8 cellular contexts compared by ENCODE assay signal in the genomic region with DNA sequence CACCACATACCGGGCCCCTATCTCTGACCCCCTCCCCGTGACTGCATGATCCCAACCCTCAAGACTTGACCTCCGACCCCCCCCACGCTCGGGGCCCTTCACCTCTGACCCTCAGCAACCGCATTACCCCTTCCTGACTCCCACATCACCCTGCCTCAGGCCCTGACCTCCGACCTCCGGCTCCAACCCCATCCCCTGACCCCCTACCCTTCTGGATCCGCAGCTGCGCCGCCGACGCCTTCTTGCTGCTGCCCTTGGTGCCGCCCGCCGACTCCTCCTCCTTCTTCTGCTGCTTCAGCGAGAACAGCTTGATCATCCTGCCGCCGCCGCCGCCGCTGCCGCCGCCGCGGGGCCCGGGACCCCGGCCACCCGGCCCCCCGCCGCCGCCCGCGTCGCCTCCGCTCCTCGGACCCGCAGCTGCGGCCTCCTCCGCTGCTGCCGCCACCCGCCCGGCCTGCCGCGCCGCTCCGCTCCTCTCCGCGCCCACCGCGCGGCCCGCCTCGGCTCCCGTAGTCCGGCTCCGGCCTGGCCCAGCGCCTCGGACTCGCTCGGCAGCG. TPM values are rescaled to one million over a fixed set of nuclear protein-coding genes. Genes with fewer than 3 reads are reported as not detected.
DNase-seq lines count a peak whose midpoint lies in the region; ATAC-seq and TF ChIP-seq lines count a peak whose summit lies in the region.

Gene UBE2M (minus strand): TSS at position 546 of the 557 bp plus-strand sequence. CDS start 230 bp downstream, at position 316.

- H3K4me3 ChIP-seq in BE2C (ENCODE audit: low read depth, low read length) (peak within 1 kb of the TSS; percentile 99), endodermal cell (ENCODE audit: low read length) (peak within 1 kb of the TSS; percentile 99), muscle layer of duodenum (ENCODE audit: low read depth in 1 of 2, low read length in 2 of 2) (peak within 1 kb of the TSS; percentile 81 to 92), vagina (peak within 1 kb of the TSS; percentile 81 to 89)

- peak; percentile 0 for ATAC-seq in HG02678 (IDR thresholded peaks at IDR 0.05; ENCODE audit: unreplicated experiment)

- H3K4me1 ChIP-seq in BE2C, result peaks cover 8% of the 10 kb centered on the region
- H3K4me1 ChIP-seq in endodermal cell (ENCODE audit: control insufficient read depth, insufficient read depth, low read length), result no peaks in the 10 kb centered on the region
- peaks cover 20 to 71% of the 10 kb centered on the region in 2 donors for H3K4me1 ChIP-seq in muscle layer of duodenum (ENCODE audit: control insufficient read depth in 1 of 2, insufficient read depth in 2 of 2, low read length in 2 of 2)
- peaks cover 72% of the 10 kb centered on the region for H3K4me1 ChIP-seq in vagina

- TF ChIP-seq CTCF in BE2C (IDR thresholded peaks at IDR 0.05; ENCODE audit: low read depth, low read length) (no peak), endodermal cell (conservative IDR thresholded peaks at IDR 0.05) (no peak), vagina (IDR thresholded peaks at IDR 0.05) (no peak)

- peaks cover 2% of the 10 kb centered on the region for H3K27me3 Mint-ChIP-seq in endodermal cell (ENCODE audit: insufficient read depth)

- peak within 1 kb of the TSS; percentile 99 for H3K27ac Mint-ChIP-seq in endodermal cell

- H3K36me3 ChIP-seq in BE2C (peaks cover 17% of the 10 kb centered on the region), endodermal cell (ENCODE audit: control insufficient read depth, insufficient read depth, low read length) (peaks cover 25% of the 10 kb centered on the region), muscle layer of duodenum (ENCODE audit: control insufficient read depth in 1 of 2, insufficient read depth in 2 of 2, low read length in 2 of 2) (peaks cover 9 to 20% of the 10 kb centered on the region in 2 donors), vagina (peaks cover 0 to 14% of the 10 kb centered on the region in 2 donors)

- DNase-seq in BE2C, result peak; percentile 92
- peak; percentile 73 for DNase-seq in activated CD4-positive, CD25-positive, alpha-beta regulatory T cell treated with anti-CD3 and anti-CD28 coated beads, Interleukin-2, amount 50 U/mL, for 72 hours
- peak; percentile 88 for DNase-seq in endodermal cell
- DNase-seq in vagina (ENCODE audit: extremely low spot score in 2 of 2), result no peak
- DNase-seq in NCI-H128 (lab: John Stamatoyannopoulos, UW; ENCODE audit: unreplicated experiment), result no peak
- no peak for DNase-seq in NCI-H2196 treated with DMSO at 0.1 percent for 48 hours (lab: John Stamatoyannopoulos, UW; ENCODE audit: unreplicated experiment)

- 0% methylated on average over 8 to 61 of the region's 62 CpGs for WGBS in endodermal cell (ENCODE audit: insufficient coverage in 1 of 2, insufficient read length in 1 of 2), 2 experiments

- H3K27ac ChIP-seq in endodermal cell (ENCODE audit: low read depth, low read length) (peak within 1 kb of the TSS; percentile 99), muscle layer of duodenum (ENCODE audit: low read length) (peak within 1 kb of the TSS; percentile 99), vagina (peak within 1 kb of the TSS; percentile 100)

- H3K9me3 Mint-ChIP-seq in endodermal cell, result no peaks in the 10 kb centered on the region

- no peak for TF ChIP-seq POLR2A in vagina (IDR thresholded peaks at IDR 0.05)

- H3K9ac ChIP-seq in endodermal cell (ENCODE audit: extremely low read depth, low read length, poor library complexity, severe bottlenecking), result peak within 1 kb of the TSS; percentile 95

- H3K4me3 Mint-ChIP-seq in endodermal cell, result peak within 1 kb of the TSS; percentile 96

- H3K27me3 ChIP-seq in BE2C (peaks cover 4% of the 10 kb centered on the region; the same call in 1 of the 2 replicates), endodermal cell (ENCODE audit: control insufficient read depth, insufficient read depth, low read length, poor library complexity, severe bottlenecking) (peaks cover 6% of the 10 kb centered on the region), muscle layer of duodenum (ENCODE audit: low read depth, low read length) (no peaks in the 10 kb centered on the region), vagina (no peaks in the 10 kb centered on the region)

- intact Hi-C loops in vagina (cut with DNase I), result no loop called here

- H3K9me3 ChIP-seq in BE2C (no peaks in the 10 kb centered on the region), endodermal cell (ENCODE audit: control insufficient read depth, low read length) (no peaks in the 10 kb centered on the region), muscle layer of duodenum (ENCODE audit: control insufficient read depth in 1 of 2, low read length in 2 of 2) (no peaks in the 10 kb centered on the region), vagina (no peaks in the 10 kb centered on the region)

- H3K4me1 Mint-ChIP-seq in endodermal cell, result peaks cover 27% of the 10 kb centered on the region

- peaks cover 25% of the 10 kb centered on the region for H3K36me3 Mint-ChIP-seq in endodermal cell (ENCODE audit: low read depth)

RNA-seq across cellular contexts. Expression of gene UBE2M, which starts in this region (rescaled TPM):
- polyA plus RNA-seq in BE2C (2012; ENCODE audit: insufficient read depth, insufficient read length, low read depth), result 219 TPM
- total RNA-seq in endodermal cell (100 to 1,000 TPM in 1 of 2 donors, 10 to 100 TPM in 1; 90.8 to 116 TPM), vagina (33.6 TPM)
- 92.6 TPM for polyA plus RNA-seq in endodermal cell (2013, experiment 1 of 2)
- 101 TPM for polyA plus RNA-seq in endodermal cell (2013, experiment 2 of 2)

Comparison
In these comparisons a context has a peak if more than half of its experiments do, and no peak if none do; other contexts are left out.
1. DNase-seq: peak in BE2C (single experiment), activated CD4-positive, CD25-positive, alpha-beta regulatory T cell treated with anti-CD3 and anti-CD28 coated beads, Interleukin-2, amount 50 U/mL, for 72 hours (single experiment) and endodermal cell (single experiment); none in vagina (0 of 2), NCI-H128 (single experiment) and NCI-H2196 treated with DMSO at 0.1 percent for 48 hours (single experiment).
2. Peak in every context shown above with its lines, with median percentiles within 50 percentile points of each other: H3K4me3 ChIP-seq and H3K27ac ChIP-seq.